In the genomic region with DNA sequence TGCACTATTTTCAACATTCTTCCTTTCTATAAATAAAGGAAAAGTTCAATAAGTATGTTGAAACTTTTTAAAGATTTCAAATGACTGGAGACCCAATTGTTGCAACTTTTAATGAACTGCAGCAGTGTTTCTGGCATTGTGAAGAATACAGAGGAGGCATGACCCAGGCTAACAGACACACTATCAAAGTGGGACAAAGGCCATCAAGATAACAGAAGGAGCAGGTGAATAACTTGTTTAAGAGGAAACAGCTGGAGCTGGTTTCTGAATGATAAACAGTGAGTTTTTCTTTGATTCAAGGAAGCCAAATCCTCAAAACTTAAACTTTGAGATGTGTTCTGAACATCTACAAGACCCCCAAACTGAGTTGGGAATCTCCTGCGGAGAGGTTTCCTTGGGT, we compare ENCODE assay signal across 21 cellular contexts.
"Had no signal": no experiment of that assay in that cellular context is flagged by ENCODE, and none has a peak within 500 bp of the region (broad histone marks: within the 10 kb centered on the region; RNA-seq: fewer than 3 reads in every experiment).

No MANE protein-coding gene starts in this region.

- H3K27me3 ChIP-seq: dorsolateral prefrontal cortex, esophagus squamous epithelium, gastroesophageal sphincter, pancreas had no signal

- H3K4me1 ChIP-seq: esophagus squamous epithelium, gastroesophageal sphincter, pancreas had no signal

- H3K4me3 ChIP-seq: dorsolateral prefrontal cortex, esophagus squamous epithelium, gastroesophageal sphincter, lung, pancreas, smooth muscle cell had no signal

- H3K27ac ChIP-seq: dorsolateral prefrontal cortex, epithelial cell of prostate, esophagus squamous epithelium, gastroesophageal sphincter, pancreas had no signal

- ATAC-seq: effector memory CD8-positive, alpha-beta T cell; gastroesophageal sphincter; left cardiac atrium; left ventricle myocardium superior; natural killer cell; pancreas; right cardiac atrium had no signal

- H3K9me3 ChIP-seq: esophagus squamous epithelium, gastroesophageal sphincter, pancreas had no signal

- FAIRE-seq: kidney, pancreas, urothelium cell line had no signal

- H3K4me2 ChIP-seq: smooth muscle cell had no signal

- DNase-seq: cortex of kidney; dorsolateral prefrontal cortex; effector memory CD8-positive, alpha-beta T cell; esophagus squamous epithelium; foreskin fibroblast; glutamatergic neuron; kidney; left cardiac atrium; left ventricle myocardium superior; mesenchymal stem cell; natural killer cell; occipital lobe; pancreas; right cardiac atrium; stimulated activated CD4-positive, alpha-beta T cell treated with anti-CD3 and anti-CD28 coated beads, Interleukin-2, amount 100 ng/mL, for 48 hours; stimulated activated naive CD4-positive, alpha-beta T cell treated with Interleukin-2 at 50 U/mL for 16 hours had no signal

- H3K36me3 ChIP-seq: esophagus squamous epithelium, gastroesophageal sphincter, pancreas had no signal
